Comparison of ENCODE assay signal across 33 cellular contexts in genomic region chr11:115739121-115739520, GRCh38.
"Had no signal": no experiment of that assay in that cellular context is flagged by ENCODE, and none has a peak within 500 bp of the region (broad histone marks: within the 10 kb centered on the region; RNA-seq: fewer than 3 reads in every experiment).

No MANE protein-coding gene starts in this region.

- H3K4me3 Mint-ChIP-seq: activated naive CD4-positive, alpha-beta T cell treated with anti-CD3 and anti-CD28 coated beads for 36 hours; activated naive CD8-positive, alpha-beta T cell treated with anti-CD3 and anti-CD28 coated beads for 36 hours; central memory CD8-positive, alpha-beta T cell; naive thymus-derived CD4-positive, alpha-beta T cell; T-helper 1 cell treated with Interleukin-12 subunit alpha and Interleukin-12 subunit beta and Interleukin-4 antibody, amounts not matched to agents 30 μg/mL and 1 μg/mL, for 36 hours had no signal

- H3K27ac ChIP-seq: adrenal gland, brain microvascular endothelial cell, gastrocnemius medialis, hepatocyte, ovary, sigmoid colon, suprapubic skin, tibial artery, VCaP had no signal

- H2AFZ ChIP-seq: hepatocyte had no signal

- H3K79me2 ChIP-seq: hepatocyte had no signal

- H3K4me2 ChIP-seq: hepatocyte had no signal

- H3K4me1 ChIP-seq: adrenal gland, gastrocnemius medialis, sigmoid colon, tibial artery had no signal

- H3K4me3 ChIP-seq: adrenal gland, gastrocnemius medialis, hepatocyte, ovary, sigmoid colon, suprapubic skin, tibial artery had no signal

- H3K27me3 Mint-ChIP-seq: activated naive CD8-positive, alpha-beta T cell treated with anti-CD3 and anti-CD28 coated beads for 36 hours had no signal

- ATAC-seq: gastrocnemius medialis; left cardiac atrium; left ventricle myocardium superior; naive thymus-derived CD4-positive, alpha-beta T cell had no signal

- H3K9me3 ChIP-seq: adrenal gland, gastrocnemius medialis, ovary, sigmoid colon, suprapubic skin, tibial artery had no signal

- H3K27ac Mint-ChIP-seq: activated naive CD4-positive, alpha-beta T cell treated with anti-CD3 and anti-CD28 coated beads for 36 hours; activated naive CD8-positive, alpha-beta T cell treated with anti-CD3 and anti-CD28 coated beads for 36 hours; naive thymus-derived CD4-positive, alpha-beta T cell; progenitor cell of endocrine pancreas; T-helper 1 cell treated with Interleukin-12 subunit alpha and Interleukin-12 subunit beta and Interleukin-4 antibody, amounts not matched to agents 30 μg/mL and 1 μg/mL, for 36 hours had no signal

- H3K27me3 ChIP-seq: adrenal gland, brain microvascular endothelial cell, gastrocnemius medialis, hepatocyte, ovary, sigmoid colon, suprapubic skin had no signal

- H3K36me3 Mint-ChIP-seq: activated naive CD8-positive, alpha-beta T cell treated with anti-CD3 and anti-CD28 coated beads for 36 hours; naive thymus-derived CD4-positive, alpha-beta T cell had no signal

- DNase-seq: activated CD4-positive, alpha-beta T cell treated with anti-CD3 and anti-CD28 coated beads for 48 hours; activated CD4-positive, alpha-beta T cell treated with anti-CD3 and anti-CD28 coated beads, Interleukin-2, amount 50 U/mL, for 48 hours; activated CD8-positive, alpha-beta memory T cell treated with anti-CD3 and anti-CD28 coated beads for 24 hours; activated effector memory CD4-positive, alpha-beta T cell treated with Interleukin-2 at 50 U/mL for 16 hours; activated naive CD4-positive, alpha-beta T cell treated with anti-CD3 and anti-CD28 coated beads for 36 hours; activated naive CD8-positive, alpha-beta T cell treated with anti-CD3 and anti-CD28 coated beads for 36 hours; adrenal gland; aorta; brain microvascular endothelial cell; dermis blood vessel endothelial cell; effector CD4-positive, alpha-beta T cell; gastrocnemius medialis; islet precursor cell; left cardiac atrium; left ventricle myocardium superior; midbrain; naive thymus-derived CD4-positive, alpha-beta T cell; ovary; sigmoid colon; small intestine; stimulated activated CD4-positive, alpha-beta T cell treated with anti-CD3 and anti-CD28 coated beads, Interleukin-1b, Interleukin-23, amount 100 ng/mL, for 48 hours; stimulated activated CD4-positive, alpha-beta T cell treated with anti-CD3 and anti-CD28 coated beads, Interleukin-4, amount 100 ng/mL, for 4 hours; stimulated activated CD8-positive, alpha-beta memory T cell treated with anti-CD3 and anti-CD28 coated beads, Interleukin-4, amount 100 ng/mL, for 48 hours; stimulated activated naive CD4-positive, alpha-beta T cell; SW 1271; T-helper 9 cell; tibial artery had no signal

- H3K9me3 Mint-ChIP-seq: activated naive CD4-positive, alpha-beta T cell treated with anti-CD3 and anti-CD28 coated beads for 36 hours; activated naive CD8-positive, alpha-beta T cell treated with anti-CD3 and anti-CD28 coated beads for 36 hours; central memory CD8-positive, alpha-beta T cell; T-helper 1 cell treated with Interleukin-12 subunit alpha and Interleukin-12 subunit beta and Interleukin-4 antibody, amounts not matched to agents 30 μg/mL and 1 μg/mL, for 36 hours had no signal

- H3K4me1 Mint-ChIP-seq: activated naive CD8-positive, alpha-beta T cell treated with anti-CD3 and anti-CD28 coated beads for 36 hours; central memory CD8-positive, alpha-beta T cell; naive thymus-derived CD4-positive, alpha-beta T cell had no signal

- H3K36me3 ChIP-seq: adrenal gland, brain microvascular endothelial cell, gastrocnemius medialis, ovary, sigmoid colon, suprapubic skin, tibial artery had no signal
